In the genomic region with DNA sequence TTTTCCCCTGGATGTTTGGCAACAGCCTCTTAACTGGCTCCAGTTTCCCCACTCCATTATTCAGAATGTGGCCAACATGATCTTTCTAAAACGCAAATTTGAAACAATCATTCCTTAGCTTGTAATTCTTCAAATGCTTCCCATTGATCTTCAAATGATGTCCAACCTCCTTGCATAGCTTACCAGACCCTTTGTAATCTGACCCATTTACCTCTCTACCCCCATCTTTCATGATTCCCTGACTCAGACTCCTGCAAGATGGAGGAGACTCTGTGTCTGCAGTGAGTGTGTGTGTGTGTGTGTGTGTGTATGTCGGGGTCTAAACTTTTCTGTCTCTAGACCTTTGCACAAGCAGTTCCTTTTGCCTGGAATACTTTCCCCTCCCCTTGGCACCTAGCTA, we compare ENCODE assay signal across 25 cellular contexts.
"Had no signal": no experiment of that assay in that cellular context is flagged by ENCODE, and none has a peak within 500 bp of the region (broad histone marks: within the 10 kb centered on the region; RNA-seq: fewer than 3 reads in every experiment).

No MANE protein-coding gene starts in this region.

- H3K27ac ChIP-seq: coronary artery, dorsolateral prefrontal cortex, epithelial cell of prostate, esophagus squamous epithelium, gastrocnemius medialis, heart right ventricle, left lung, lower lobe of right lung had no signal

- ATAC-seq: gastrocnemius medialis, heart right ventricle, left cardiac atrium, left lung, left ventricle myocardium superior, lower lobe of right lung had no signal

- H3K9me3 Mint-ChIP-seq: mesothelial cell of epicardium had no signal

- H3K27ac Mint-ChIP-seq: mesothelial cell of epicardium had no signal

- H3K36me3 Mint-ChIP-seq: mesothelial cell of epicardium, naive B cell had no signal

- H3K36me3 ChIP-seq: esophagus squamous epithelium, gastrocnemius medialis, heart right ventricle, left lung, lower lobe of right lung had no signal

- DNase-seq: dermis blood vessel endothelial cell; dorsolateral prefrontal cortex; effector CD4-positive, alpha-beta T cell; effector memory CD4-positive, alpha-beta T cell; erythroblast; esophagus squamous epithelium; foreskin fibroblast; foreskin melanocyte; gastrocnemius medialis; glutamatergic neuron; head of caudate nucleus; heart right ventricle; hippocampal formation; left cardiac atrium; left lung; left ventricle myocardium superior; lower lobe of right lung; mesenchymal stem cell; mucosa of descending colon; naive B cell had no signal

- FAIRE-seq: colon, islet of Langerhans had no signal

- H3K4me3 ChIP-seq: coronary artery, dorsolateral prefrontal cortex, esophagus squamous epithelium, gastrocnemius medialis, heart right ventricle, left lung, lower lobe of right lung, mucosa of descending colon had no signal

- H3K9me3 ChIP-seq: esophagus squamous epithelium, gastrocnemius medialis, heart right ventricle, left lung, lower lobe of right lung, mucosa of descending colon had no signal

- H3K27me3 ChIP-seq: dorsolateral prefrontal cortex, gastrocnemius medialis, heart right ventricle, left lung had no signal

- H3K4me3 Mint-ChIP-seq: mesothelial cell of epicardium, naive B cell had no signal
